8 cellular contexts compared by ENCODE assay signal in the genomic region with DNA sequence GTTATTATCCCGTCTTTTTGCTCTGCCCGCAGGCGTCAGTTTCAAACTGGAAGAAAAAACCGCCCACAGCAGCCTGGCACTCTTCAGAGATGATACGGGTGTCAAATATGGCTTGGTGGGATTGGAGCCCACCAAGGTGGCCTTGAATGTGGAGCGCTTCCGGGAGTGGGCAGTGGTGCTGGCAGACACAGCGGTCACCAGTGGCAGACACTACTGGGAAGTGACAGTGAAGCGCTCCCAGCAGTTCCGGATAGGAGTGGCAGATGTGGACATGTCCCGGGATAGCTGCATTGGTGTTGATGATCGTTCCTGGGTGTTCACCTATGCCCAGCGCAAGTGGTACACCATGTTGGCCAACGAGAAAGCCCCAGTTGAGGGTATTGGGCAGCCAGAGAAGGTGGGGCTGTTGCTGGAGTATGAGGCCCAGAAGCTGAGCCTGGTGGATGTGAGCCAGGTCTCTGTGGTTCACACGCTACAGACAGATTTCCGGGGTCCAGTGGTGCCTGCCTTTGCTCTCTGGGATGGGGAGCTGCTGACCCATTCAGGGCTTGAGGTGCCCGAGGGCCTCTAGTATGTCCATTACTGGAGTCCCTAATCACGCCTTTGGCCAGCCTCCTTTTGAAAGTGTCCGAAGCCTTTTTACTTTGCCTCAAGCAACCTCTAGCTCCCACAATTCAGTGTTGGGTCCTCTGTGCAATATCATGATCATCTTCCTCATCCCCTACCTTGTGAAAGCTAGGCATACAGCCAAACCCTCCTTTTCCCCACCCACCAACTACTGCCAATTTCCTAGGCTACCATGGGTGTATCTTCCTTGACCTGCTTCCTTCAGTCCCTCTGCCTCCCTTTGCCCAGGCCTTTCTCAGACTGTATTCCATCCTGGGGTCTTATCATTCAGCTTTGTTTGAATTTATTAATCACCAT. TPM values are rescaled to one million over a fixed set of nuclear protein-coding genes. Genes with fewer than 3 reads are reported as not detected.
DNase-seq lines count a peak whose midpoint lies in the region; ATAC-seq lines count a peak whose summit lies in the region.

No MANE protein-coding gene starts in this region.

- peak overlapping the region; percentile 87 for H3K27ac ChIP-seq in naive thymus-derived CD4-positive, alpha-beta T cell (ENCODE audit: low read depth, low read length)

- H3K27ac Mint-ChIP-seq in activated CD8-positive, alpha-beta memory T cell treated with anti-CD3 and anti-CD28 coated beads, Interleukin-2, amount 10 ng/mL, durations not matched to agents 7 days and 5 days, result peak overlapping the region; percentile 95
- H3K27ac Mint-ChIP-seq in naive thymus-derived CD4-positive, alpha-beta T cell, result peak overlapping the region; percentile 92 to 99 (median 98)

- H3K9me3 Mint-ChIP-seq in activated CD8-positive, alpha-beta memory T cell treated with anti-CD3 and anti-CD28 coated beads, Interleukin-2, amount 10 ng/mL, durations not matched to agents 7 days and 5 days (ENCODE audit: low read depth), result no peaks in the 10 kb centered on the region
- H3K9me3 Mint-ChIP-seq in naive thymus-derived CD4-positive, alpha-beta T cell, result no peaks in the 10 kb centered on the region

- no peaks in the 10 kb centered on the region for H3K4me1 ChIP-seq in endocrine pancreas (ENCODE audit: control insufficient read depth, insufficient read depth, low read length)
- peaks cover 12 to 17% of the 10 kb centered on the region in 2 donors for H3K4me1 ChIP-seq in naive thymus-derived CD4-positive, alpha-beta T cell (ENCODE audit: control insufficient read depth in 2 of 2, insufficient read depth in 2 of 2, low read length in 2 of 2)

- peaks cover 2% of the 10 kb centered on the region for H3K36me3 ChIP-seq in endocrine pancreas (ENCODE audit: control insufficient read depth, insufficient read depth, low read length)
- peaks cover 0 to 12% (median 0%) of the 10 kb centered on the region in 3 experiments for H3K36me3 ChIP-seq in naive thymus-derived CD4-positive, alpha-beta T cell (ENCODE audit: control insufficient read depth in 2 of 3, insufficient read depth in 3 of 3, low read length in 3 of 3)

- peaks cover 10% of the 10 kb centered on the region for H3K36me3 Mint-ChIP-seq in activated CD8-positive, alpha-beta memory T cell treated with anti-CD3 and anti-CD28 coated beads, Interleukin-2, amount 10 ng/mL, durations not matched to agents 7 days and 5 days
- H3K36me3 Mint-ChIP-seq in naive thymus-derived CD4-positive, alpha-beta T cell, result peaks cover 0 to 9% (median 0%) of the 10 kb centered on the region in 5 donors

- H3K4me1 Mint-ChIP-seq in activated CD8-positive, alpha-beta memory T cell treated with anti-CD3 and anti-CD28 coated beads, Interleukin-2, amount 10 ng/mL, durations not matched to agents 7 days and 5 days, result peaks cover 26% of the 10 kb centered on the region
- peaks cover 6 to 49% (median 23%) of the 10 kb centered on the region in 7 donors for H3K4me1 Mint-ChIP-seq in naive thymus-derived CD4-positive, alpha-beta T cell

- H3K9me3 ChIP-seq in endocrine pancreas (ENCODE audit: control insufficient read depth, low read length), result no peaks in the 10 kb centered on the region
- H3K9me3 ChIP-seq in naive thymus-derived CD4-positive, alpha-beta T cell (ENCODE audit: control insufficient read depth in 2 of 3, low read length in 3 of 3), result no peaks in the 10 kb centered on the region

- POLR2A ChIA-PET in naive thymus-derived CD4-positive, alpha-beta T cell (lab: Charles Lee), result interaction anchor here (0.9 to 3.3 kb wide), 18 partner anchors 8 to 642 kb away, joined by 3 to 16 read pairs (median 4); partner anchors contain the start of genes CNPY2, IL23A, RNF41 and RPL41

- H3K9ac ChIP-seq in endocrine pancreas (ENCODE audit: control insufficient read depth, insufficient read depth, low read length), result peak overlapping the region; percentile 95

- peak overlapping the region; percentile 97 for H3K4me3 Mint-ChIP-seq in activated CD8-positive, alpha-beta memory T cell treated with anti-CD3 and anti-CD28 coated beads, Interleukin-2, amount 10 ng/mL, durations not matched to agents 7 days and 5 days
- peak overlapping the region; percentile 90 to 99 (median 97) for H3K4me3 Mint-ChIP-seq in naive thymus-derived CD4-positive, alpha-beta T cell

- CTCF ChIA-PET in activated CD8-positive, alpha-beta memory T cell treated with anti-CD3 and anti-CD28 coated beads, Interleukin-2, amount 10 ng/mL, durations not matched to agents 7 days and 5 days (lab: Charles Lee), result interaction anchor here (0.6 to 2.2 kb wide), 6 partner anchors 11 to 730 kb away, joined by 3 to 7 read pairs (median 3); partner anchors contain the start of genes TIMELESS and ZC3H10
- CTCF ChIA-PET in naive thymus-derived CD4-positive, alpha-beta T cell (lab: Charles Lee), result interaction anchor here (1.0 to 2.2 kb wide), 4 partner anchors 153 to 351 kb away, joined by 3 to 6 read pairs (median 4); partner anchors contain the start of genes CNPY2, RNF41 and ZC3H10

- peak; percentile 48 for DNase-seq in activated CD8-positive, alpha-beta memory T cell treated with anti-CD3 and anti-CD28 coated beads, Interleukin-2, amount 10 ng/mL, durations not matched to agents 7 days and 5 days
- DNase-seq in activated CD8-positive, alpha-beta memory T cell treated with anti-CD3 and anti-CD28 coated beads, Interleukin-2, amount 50 U/mL, for 4 hours, result no peak
- peak; percentile 32 for DNase-seq in SK-N-DZ (ENCODE audit: low spot score)
- DNase-seq in naive thymus-derived CD4-positive, alpha-beta T cell, result peak in 1 of 9 donors; percentile 32
- no peak for DNase-seq in cortex of kidney (lab: John Stamatoyannopoulos, UW)

- no peaks in the 10 kb centered on the region for H3K27me3 ChIP-seq in endocrine pancreas (ENCODE audit: control insufficient read depth, insufficient read depth, low read length)
- no peaks in the 10 kb centered on the region for H3K27me3 ChIP-seq in naive thymus-derived CD4-positive, alpha-beta T cell (ENCODE audit: control insufficient read depth in 2 of 2, insufficient read depth in 2 of 2, low read length in 2 of 2)

- intact Hi-C loops in naive thymus-derived CD4-positive, alpha-beta T cell (cut with micrococcal nuclease), result loop anchor here in 1 of 2 donors (2.0 to 5.0 kb wide), 2 partner anchors 20 to 218 kb away; partner anchors contain the start of genes GLS2 and PTGES3

- H3K4me3 ChIP-seq in endocrine pancreas (ENCODE audit: control insufficient read depth, insufficient read depth, low read length), result peak overlapping the region; percentile 89
- peak overlapping the region; percentile 99 for H3K4me3 ChIP-seq in naive thymus-derived CD4-positive, alpha-beta T cell (ENCODE audit: low read length)

- no peak for ATAC-seq in activated CD8-positive, alpha-beta memory T cell treated with anti-CD3 and anti-CD28 coated beads, Interleukin-2, amount 10 ng/mL, durations not matched to agents 7 days and 5 days
- ATAC-seq in naive thymus-derived CD4-positive, alpha-beta T cell, result no peak
- ATAC-seq in GM21526 (IDR thresholded peaks at IDR 0.05; ENCODE audit: low FRiP score, unreplicated experiment), result no peak
- ATAC-seq in GM21390 (IDR thresholded peaks at IDR 0.05; ENCODE audit: unreplicated experiment), result no peak

- no peaks in the 10 kb centered on the region for H3K27me3 Mint-ChIP-seq in activated CD8-positive, alpha-beta memory T cell treated with anti-CD3 and anti-CD28 coated beads, Interleukin-2, amount 10 ng/mL, durations not matched to agents 7 days and 5 days
- no peaks in the 10 kb centered on the region for H3K27me3 Mint-ChIP-seq in naive thymus-derived CD4-positive, alpha-beta T cell

RNA-seq across cellular contexts. Expression of gene SPRYD4, which starts 0.9 kb away (rescaled TPM):
- 1 to 10 TPM; 3.4 to 3.7 TPM for total RNA-seq in activated CD8-positive, alpha-beta memory T cell treated with anti-CD3 and anti-CD28 coated beads, Interleukin-2, amount 10 ng/mL, durations not matched to agents 7 days and 5 days
- polyA plus RNA-seq in SK-N-DZ (2014; cell fraction: cytosol; rRNA removed), result 3.0 and 4.1 TPM in 2 replicates
- 2.7 and 3.8 TPM in 2 replicates for polyA plus RNA-seq in SK-N-DZ (2014; cell fraction: nucleus; rRNA removed)
- total RNA-seq in naive thymus-derived CD4-positive, alpha-beta T cell, result 1 to 10 TPM; 5.2 to 7.5 (median 7.2) TPM
- polyA plus RNA-seq in naive thymus-derived CD4-positive, alpha-beta T cell, result 1 to 10 TPM; 1.1 to 1.4 TPM

RNA-seq across cellular contexts. Expression of gene MIP, which starts 14.8 kb away (rescaled TPM):
- not detected for total RNA-seq in activated CD8-positive, alpha-beta memory T cell treated with anti-CD3 and anti-CD28 coated beads, Interleukin-2, amount 10 ng/mL, durations not matched to agents 7 days and 5 days
- polyA plus RNA-seq in SK-N-DZ (2014; cell fraction: cytosol; rRNA removed), result not detected in 2 replicates
- polyA plus RNA-seq in SK-N-DZ (2014; cell fraction: nucleus; rRNA removed), result not detected in 2 replicates
- total RNA-seq in naive thymus-derived CD4-positive, alpha-beta T cell, result not detected
- polyA plus RNA-seq in naive thymus-derived CD4-positive, alpha-beta T cell, result not detected

RNA-seq across cellular contexts. Expression of gene GLS2, which starts 18.7 kb away (rescaled TPM):
- 1 to 10 TPM; 1.1 to 1.4 TPM for total RNA-seq in activated CD8-positive, alpha-beta memory T cell treated with anti-CD3 and anti-CD28 coated beads, Interleukin-2, amount 10 ng/mL, durations not matched to agents 7 days and 5 days
- polyA plus RNA-seq in SK-N-DZ (2014; cell fraction: cytosol; rRNA removed), result 0.10 TPM in 2 replicates
- 0.45 TPM in 1 of 2 replicates, not detected in the other for polyA plus RNA-seq in SK-N-DZ (2014; cell fraction: nucleus; rRNA removed)
- total RNA-seq in naive thymus-derived CD4-positive, alpha-beta T cell, result 10 to 100 TPM in 1 of 5 experiments, 1 to 10 TPM in 3, under 1 TPM in 1; 0.94 to 10.2 (median 3.0) TPM
- 1 to 10 TPM; 5.9 to 6.8 TPM for polyA plus RNA-seq in naive thymus-derived CD4-positive, alpha-beta T cell

RNA-seq across cellular contexts. Expression of gene TIMELESS, which starts 20.0 kb away (rescaled TPM):
- 10 to 100 TPM; 64.1 to 65.8 TPM for total RNA-seq in activated CD8-positive, alpha-beta memory T cell treated with anti-CD3 and anti-CD28 coated beads, Interleukin-2, amount 10 ng/mL, durations not matched to agents 7 days and 5 days
- polyA plus RNA-seq in SK-N-DZ (2014; cell fraction: cytosol; rRNA removed), result 15.6 and 15.9 TPM in 2 replicates
- polyA plus RNA-seq in SK-N-DZ (2014; cell fraction: nucleus; rRNA removed), result 40.0 and 90.7 TPM in 2 replicates
- total RNA-seq in naive thymus-derived CD4-positive, alpha-beta T cell, result 10 to 100 TPM in 1 of 5 experiments, 1 to 10 TPM in 4; 4.4 to 42.3 (median 5.4) TPM
- 1 to 10 TPM; 2.7 to 3.3 TPM for polyA plus RNA-seq in naive thymus-derived CD4-positive, alpha-beta T cell

RNA-seq across cellular contexts. Expression of gene RBMS2, which starts 52.4 kb away (rescaled TPM):
- 1 to 10 TPM; 9.3 to 10.0 TPM for total RNA-seq in activated CD8-positive, alpha-beta memory T cell treated with anti-CD3 and anti-CD28 coated beads, Interleukin-2, amount 10 ng/mL, durations not matched to agents 7 days and 5 days
- 0.13 and 0.37 TPM in 2 replicates for polyA plus RNA-seq in SK-N-DZ (2014; cell fraction: cytosol; rRNA removed)
- polyA plus RNA-seq in SK-N-DZ (2014; cell fraction: nucleus; rRNA removed), result 0.22 and 0.28 TPM in 2 replicates
- total RNA-seq in naive thymus-derived CD4-positive, alpha-beta T cell, result 10 to 100 TPM in 1 of 5 experiments, 1 to 10 TPM in 4; 2.5 to 12.8 (median 5.5) TPM
- polyA plus RNA-seq in naive thymus-derived CD4-positive, alpha-beta T cell, result 1 to 10 TPM in 1 of 2 donors, under 1 TPM in 1; 0.81 to 3.0 TPM

Comparison
In these comparisons a context has a peak if more than half of its experiments do, and no peak if none do; other contexts are left out.
1. DNase-seq: peak in activated CD8-positive, alpha-beta memory T cell treated with anti-CD3 and anti-CD28 coated beads, Interleukin-2, amount 10 ng/mL, durations not matched to agents 7 days and 5 days (single experiment) and SK-N-DZ (single experiment); none in activated CD8-positive, alpha-beta memory T cell treated with anti-CD3 and anti-CD28 coated beads, Interleukin-2, amount 50 U/mL, for 4 hours (single experiment) and cortex of kidney (single experiment).